25 cellular contexts compared by ENCODE assay signal in the genomic region with DNA sequence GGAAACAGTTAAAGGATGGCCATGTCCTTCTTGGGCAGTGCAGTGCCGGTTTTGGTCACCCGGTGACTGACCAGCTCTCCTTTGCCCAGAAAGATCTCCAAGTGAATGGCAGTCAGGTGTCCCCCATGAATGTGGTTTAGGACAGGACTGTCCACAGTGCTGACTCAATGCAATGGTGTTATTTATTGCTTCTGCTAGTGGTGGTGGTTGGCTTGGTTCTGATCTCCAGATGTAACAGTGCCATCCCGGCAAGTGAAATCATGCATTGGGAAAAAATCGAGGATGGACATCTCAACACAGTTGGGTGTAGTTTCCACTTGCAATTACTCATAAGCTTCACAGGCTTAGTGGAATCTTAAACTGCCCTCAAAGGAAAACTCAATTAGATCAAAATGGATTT.
DNase-seq lines count a peak whose midpoint lies in the region; ATAC-seq, FAIRE-seq and TF ChIP-seq lines count a peak whose summit lies in the region.
"Had no signal": no experiment of that assay in that cellular context is flagged by ENCODE, and none has a peak within 500 bp of the region (broad histone marks: within the 10 kb centered on the region; RNA-seq: fewer than 3 reads in every experiment).

No MANE protein-coding gene starts in this region.

- no peaks in the 10 kb centered on the region for H3K9me3 ChIP-seq in neural cell (ENCODE audit: low read length)
- H3K9me3 ChIP-seq: Caco-2, neutrophil, right lobe of liver, stomach had no signal

- FAIRE-seq in HTR-8/SVneo (lab: Jason Lieb, UNC), result peak; percentile 23

- TF ChIP-seq CTCF in chondrocyte (IDR thresholded peaks at IDR 0.05), result no peak
- TF ChIP-seq CTCF in neural cell (IDR thresholded peaks at IDR 0.05; ENCODE audit: poor library complexity, severe bottlenecking), result no peak

- H3K9ac ChIP-seq in neural cell (ENCODE audit: low read length), result no peak overlapping the region

- no peak overlapping the region for H3K4me2 ChIP-seq in neural cell (ENCODE audit: low read length)

- H3K36me3 Mint-ChIP-seq in chondrocyte (ENCODE audit: low read depth), result peaks cover 3% of the 10 kb centered on the region
- H3K36me3 Mint-ChIP-seq: activated naive CD4-positive, alpha-beta T cell treated with anti-CD3 and anti-CD28 coated beads, Interleukin-2, amount 50 U/mL, for 72 hours; immature natural killer cell had no signal

- H3K27me3 Mint-ChIP-seq in chondrocyte (ENCODE audit: low read depth), result no peaks in the 10 kb centered on the region
- H3K27me3 Mint-ChIP-seq: progenitor cell of endocrine pancreas had no signal

- no peaks in the 10 kb centered on the region for H3K9me2 ChIP-seq in neural cell (ENCODE audit: insufficient read depth, low read length)

- no peaks in the 10 kb centered on the region for H4K20me1 ChIP-seq in neural cell (ENCODE audit: insufficient read depth)

- H3K27me3 ChIP-seq in neural cell (ENCODE audit: insufficient read depth, low read depth, low read length), result no peaks in the 10 kb centered on the region
- H3K27me3 ChIP-seq: neutrophil, right lobe of liver, stomach had no signal

- peak overlapping the region; percentile 60 for H3K27ac Mint-ChIP-seq in chondrocyte (ENCODE audit: unreplicated experiment)
- H3K27ac Mint-ChIP-seq: activated B cell treated with CpG ODN at 0.5 μM for 24 hours; activated CD4-positive, alpha-beta T cell treated with anti-CD3 and anti-CD28 coated beads, Interleukin-2, amount 10 ng/mL, durations not matched to agents 7 days and 5 days; activated naive CD4-positive, alpha-beta T cell treated with anti-CD3 and anti-CD28 coated beads, Interleukin-2, amount 50 U/mL, for 72 hours; immature natural killer cell; progenitor cell of endocrine pancreas had no signal

- peak; percentile 41 for DNase-seq in AG20443 (ENCODE audit: low spot score)
- DNase-seq in HTR-8/SVneo (ENCODE audit: insufficient read length, low spot score), result no peak
- DNase-seq in chondrocyte (ENCODE audit: low spot score), result peak; percentile 26
- DNase-seq in NCI-H748 (lab: John Stamatoyannopoulos, UW; ENCODE audit: unreplicated experiment), result no peak
- DNase-seq in occipital lobe (lab: John Stamatoyannopoulos, UW), result no peak
- DNase-seq: activated B cell treated with CpG ODN at 0.5 μM for 24 hours; activated CD4-positive, alpha-beta T cell treated with anti-CD3 and anti-CD28 coated beads, Interleukin-2, amount 10 ng/mL, durations not matched to agents 7 days and 5 days; activated effector memory CD4-positive, alpha-beta T cell treated with Interleukin-2 at 50 U/mL for 16 hours; C1 segment of cervical spinal cord; Caco-2; immature natural killer cell; left colon; MV-4-11; NCI-H2107; NCI-H345; right lobe of liver; SIG-M5; stimulated activated CD4-positive, alpha-beta T cell treated with anti-CD3 and anti-CD28 coated beads, Interleukin-12 subunit alpha, Interleukin-12 subunit beta, amount 100 ng/mL, for 4 hours; stimulated activated CD4-positive, alpha-beta T cell treated with anti-CD3 and anti-CD28 coated beads, Interleukin-2, amount 100 ng/mL, for 48 hours; stomach had no signal

- no peaks in the 10 kb centered on the region for H3F3A ChIP-seq in neural cell (ENCODE audit: insufficient read depth, low read length, poor library complexity, severe bottlenecking)

- H3K4me3 Mint-ChIP-seq in chondrocyte (ENCODE audit: unreplicated experiment), result no peak overlapping the region
- H3K4me3 Mint-ChIP-seq: activated B cell treated with CpG ODN at 0.5 μM for 24 hours; activated CD4-positive, alpha-beta T cell treated with anti-CD3 and anti-CD28 coated beads, Interleukin-2, amount 10 ng/mL, durations not matched to agents 7 days and 5 days; immature natural killer cell had no signal

- no peaks in the 10 kb centered on the region for H3K36me3 ChIP-seq in neural cell (ENCODE audit: insufficient read depth, low read length)
- H3K36me3 ChIP-seq: neutrophil, right lobe of liver, stomach had no signal

- no peak for ATAC-seq in HG03442 (IDR thresholded peaks at IDR 0.05; ENCODE audit: unreplicated experiment)
- ATAC-seq: activated naive CD4-positive, alpha-beta T cell treated with anti-CD3 and anti-CD28 coated beads, Interleukin-2, amount 50 U/mL, for 72 hours; left colon; right lobe of liver had no signal

- H3K79me2 ChIP-seq in neural cell (replicated peaks; ENCODE audit: insufficient read depth, low read length), result no peaks in the 10 kb centered on the region

- TF ChIP-seq RAD21 in neural cell (conservative IDR thresholded peaks at IDR 0.05), result no peak

- no peak overlapping the region for H2AFZ ChIP-seq in neural cell (ENCODE audit: low read depth, low read length)

- H3K27ac ChIP-seq in neural cell (ENCODE audit: low read length), result no peak overlapping the region
- H3K27ac ChIP-seq: neutrophil, right lobe of liver, stomach had no signal

- no peaks in the 10 kb centered on the region for H3K9me3 Mint-ChIP-seq in chondrocyte (ENCODE audit: low read depth)
- H3K9me3 Mint-ChIP-seq: activated B cell treated with CpG ODN at 0.5 μM for 24 hours; activated CD4-positive, alpha-beta T cell treated with anti-CD3 and anti-CD28 coated beads, Interleukin-2, amount 10 ng/mL, durations not matched to agents 7 days and 5 days; activated naive CD4-positive, alpha-beta T cell treated with anti-CD3 and anti-CD28 coated beads, Interleukin-2, amount 50 U/mL, for 72 hours; immature natural killer cell had no signal

- TF ChIP-seq EP300 in neural cell (conservative IDR thresholded peaks at IDR 0.05; ENCODE audit: poor library complexity, severe bottlenecking), result no peak

- H3K4me1 Mint-ChIP-seq in chondrocyte (ENCODE audit: low read depth), result peaks cover 76% of the 10 kb centered on the region
- H3K4me1 Mint-ChIP-seq: activated B cell treated with CpG ODN at 0.5 μM for 24 hours, immature natural killer cell had no signal

- H3K4me3 ChIP-seq in neural cell (ENCODE audit: low read length), result peak overlapping the region; percentile 47
- H3K4me3 ChIP-seq: right lobe of liver, stomach had no signal

TF ChIP-seq in neural cell, 6 proteins besides CTCF, POLR2A, EP300 and RAD21:
- TF ChIP-seq MXI1 (conservative IDR thresholded peaks at IDR 0.05; ENCODE audit: poor library complexity, severe bottlenecking) (no peak), TAF1 (IDR thresholded peaks at IDR 0.05; ENCODE audit: low read depth) (no peak), EZH2 (IDR thresholded peaks at IDR 0.05; ENCODE audit: borderline replicate concordance, insufficient read depth, low read length, poor library complexity, severe bottlenecking) (no peak), SMC3 (conservative IDR thresholded peaks at IDR 0.05; ENCODE audit: poor library complexity) (no peak), POLR2AphosphoS5 (IDR thresholded peaks at IDR 0.05) (no peak)
- TF ChIP-seq, protein P1, sequence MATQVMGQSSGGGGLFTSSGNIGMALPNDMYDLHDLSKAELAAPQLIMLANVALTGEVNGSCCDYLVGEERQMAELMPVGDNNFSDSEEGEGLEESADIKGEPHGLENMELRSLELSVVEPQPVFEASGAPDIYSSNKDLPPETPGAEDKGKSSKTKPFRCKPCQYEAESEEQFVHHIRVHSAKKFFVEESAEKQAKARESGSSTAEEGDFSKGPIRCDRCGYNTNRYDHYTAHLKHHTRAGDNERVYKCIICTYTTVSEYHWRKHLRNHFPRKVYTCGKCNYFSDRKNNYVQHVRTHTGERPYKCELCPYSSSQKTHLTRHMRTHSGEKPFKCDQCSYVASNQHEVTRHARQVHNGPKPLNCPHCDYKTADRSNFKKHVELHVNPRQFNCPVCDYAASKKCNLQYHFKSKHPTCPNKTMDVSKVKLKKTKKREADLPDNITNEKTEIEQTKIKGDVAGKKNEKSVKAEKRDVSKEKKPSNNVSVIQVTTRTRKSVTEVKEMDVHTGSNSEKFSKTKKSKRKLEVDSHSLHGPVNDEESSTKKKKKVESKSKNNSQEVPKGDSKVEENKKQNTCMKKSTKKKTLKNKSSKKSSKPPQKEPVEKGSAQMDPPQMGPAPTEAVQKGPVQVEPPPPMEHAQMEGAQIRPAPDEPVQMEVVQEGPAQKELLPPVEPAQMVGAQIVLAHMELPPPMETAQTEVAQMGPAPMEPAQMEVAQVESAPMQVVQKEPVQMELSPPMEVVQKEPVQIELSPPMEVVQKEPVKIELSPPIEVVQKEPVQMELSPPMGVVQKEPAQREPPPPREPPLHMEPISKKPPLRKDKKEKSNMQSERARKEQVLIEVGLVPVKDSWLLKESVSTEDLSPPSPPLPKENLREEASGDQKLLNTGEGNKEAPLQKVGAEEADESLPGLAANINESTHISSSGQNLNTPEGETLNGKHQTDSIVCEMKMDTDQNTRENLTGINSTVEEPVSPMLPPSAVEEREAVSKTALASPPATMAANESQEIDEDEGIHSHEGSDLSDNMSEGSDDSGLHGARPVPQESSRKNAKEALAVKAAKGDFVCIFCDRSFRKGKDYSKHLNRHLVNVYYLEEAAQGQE (IDR thresholded peaks at IDR 0.05; ENCODE audit: borderline replicate concordance), result no peak
TF ChIP-seq in neural cell: peak in this region for 0.

Comparison
In these comparisons a context has a peak if more than half of its experiments do, and no peak if none do; other contexts are left out.
1. DNase-seq: peak in AG20443 (single experiment) and chondrocyte (single experiment); none in HTR-8/SVneo (single experiment), NCI-H748 (single experiment) and occipital lobe (single experiment).